Comparison of ENCODE assay signal across 22 cellular contexts in the genomic region with DNA sequence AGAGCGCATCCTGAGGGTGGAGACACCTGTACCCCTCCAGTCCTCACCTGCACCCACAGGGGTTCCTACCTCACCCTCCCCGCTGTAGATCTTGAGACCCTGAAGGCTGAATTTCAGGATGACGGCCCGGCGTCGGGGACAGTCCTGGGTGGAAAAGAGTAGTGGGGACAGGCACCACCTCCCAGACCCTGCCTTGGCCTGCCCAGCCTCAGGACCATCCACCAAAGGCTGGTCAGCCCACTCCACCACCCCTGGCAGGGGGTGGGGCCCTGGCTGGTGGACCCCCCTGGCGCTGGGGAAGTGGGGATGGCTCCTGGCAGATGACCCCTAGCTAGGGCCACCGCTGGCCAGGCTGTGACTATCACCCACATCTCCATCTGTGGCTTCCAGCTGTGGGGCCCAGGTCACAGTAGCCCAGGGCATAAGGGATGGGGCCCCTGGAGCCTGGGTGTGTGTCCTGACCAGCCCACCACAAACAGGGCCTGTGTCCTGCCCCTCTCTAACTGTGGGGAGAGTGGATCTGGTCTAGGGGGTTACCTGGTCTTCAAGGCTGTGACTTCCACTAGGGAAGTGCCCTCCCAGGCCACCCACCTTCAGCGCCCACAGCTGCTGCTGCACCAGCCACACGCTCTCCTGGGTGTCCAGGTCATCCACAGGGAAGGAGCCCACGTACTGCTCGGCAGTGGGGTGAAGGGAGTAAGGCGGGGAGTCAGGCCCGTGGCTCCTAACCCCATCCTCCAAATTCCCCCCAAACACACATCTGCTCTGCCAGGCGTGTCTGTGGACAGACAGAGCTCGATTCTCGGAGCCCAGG. TPM values are rescaled to one million over a fixed set of nuclear protein-coding genes. Genes with fewer than 3 reads are reported as not detected.
DNase-seq lines count a peak whose midpoint lies in the region; ATAC-seq, FAIRE-seq and TF ChIP-seq lines count a peak whose summit lies in the region.
"Had no signal": no experiment of that assay in that cellular context is flagged by ENCODE, and none has a peak within 500 bp of the region (broad histone marks: within the 10 kb centered on the region; RNA-seq: fewer than 3 reads in every experiment).

No MANE protein-coding gene starts in this region.

- H3K9me3 ChIP-seq in HUES48 (ENCODE audit: control insufficient read depth, insufficient read depth, low read length) = no peaks in the 10 kb centered on the region
- H3K9me3 ChIP-seq in H1 (ENCODE audit: insufficient read depth in 2 of 2, low read depth in 1 of 2, low read length in 1 of 2) = no peaks in the 10 kb centered on the region
- H3K9me3 ChIP-seq in ovary = no peaks in the 10 kb centered on the region
- no peaks in the 10 kb centered on the region for H3K9me3 ChIP-seq in esophagus squamous epithelium
- H3K9me3 ChIP-seq: Peyer's patch, tibial nerve had no signal

- no peaks in the 10 kb centered on the region; a peak in 1 of 4 replicates for H3K79me2 ChIP-seq in H1 (ENCODE audit: control insufficient read depth in 1 of 2, insufficient read depth in 2 of 2, low read length in 2 of 2)

- WGBS in H1 (ENCODE audit: extremely low coverage in 1 of 2, insufficient coverage in 1 of 2, insufficient read length in 1 of 2, insufficient replicate concordance in 2 of 2, low coverage in 1 of 2, low lambda C conversion rate in 2 of 2, missing lambda C conversion rate in 1 of 2), 2 experiments = 90% methylated on average over 17 of the region's 17 CpGs; no CpG with 5 or more reads in 1 of the 2 experiments
- 89 to 92% (median 91%) methylated on average over 17 of the region's 17 CpGs for WGBS in ovary, 3 donors
- WGBS in esophagus squamous epithelium, 2 donors = 90 to 94% methylated on average over 6 of the region's 17 CpGs

- peak overlapping the region; percentile 81 for H3K18ac ChIP-seq in H1 (ENCODE audit: extremely low read depth, low read length)

- H3K56ac ChIP-seq in H1 (replicated peaks; ENCODE audit: insufficient read length, low read depth, low read length) = no peak overlapping the region

- 0 out of 2 replicates have a peak overlapping the region, but pooled peaks have one; percentile 72 for H2BK20ac ChIP-seq in H1 (ENCODE audit: low read length)

- TF ChIP-seq EP300 in H1 (IDR thresholded peaks at IDR 0.05; ENCODE audit: borderline replicate concordance in 1 of 2, low read depth in 2 of 2, low read length in 2 of 2) (no peak), ovary (IDR thresholded peaks at IDR 0.05) (no peak)

- H3K4me3 ChIP-seq in HUES48 (ENCODE audit: low read depth, low read length) (0 out of 2 replicates have a peak overlapping the region, but pooled peaks have one; percentile 14), H1 (ENCODE audit: extremely low read depth in 1 of 4, insufficient read depth in 2 of 4, low read depth in 3 of 4, low read length in 4 of 4) (peak overlapping the region in 1 of 4 experiments; percentile 34; a peak in 1 of 8 replicates), ovary (no peak overlapping the region), esophagus squamous epithelium (no peak overlapping the region)
- H3K4me3 ChIP-seq: Peyer's patch, tibial nerve had no signal

- peak overlapping the region; percentile 78; the same call in 1 of the 2 replicates for H2BK5ac ChIP-seq in H1 (ENCODE audit: low read depth, low read length)

- no peak overlapping the region for H2AFZ ChIP-seq in H1 (ENCODE audit: low read length)

- H3K79me1 ChIP-seq in H1 (ENCODE audit: low read depth, low read length) = no peaks in the 10 kb centered on the region

- TF ChIP-seq RAD21 in H1 (IDR thresholded peaks at IDR 0.05 in 1 of 2, conservative IDR thresholded peaks at IDR 0.05 in 1 of 2; ENCODE audit: low read depth in 2 of 2, low read length in 2 of 2) = no peak

- POLR2A ChIA-PET in H1 (lab: Charles Lee; ENCODE audit: partially characterized antibody) = interaction anchor here (0.7 to 7.8 kb wide), 7 partner anchors 11 to 67 kb away, joined by 3 to 68 read pairs (median 4); partner anchors contain the start of gene KIF17

- no peaks in the 10 kb centered on the region for H3K36me3 ChIP-seq in HUES48 (ENCODE audit: control insufficient read depth, insufficient read depth, low read length)
- no peaks in the 10 kb centered on the region for H3K36me3 ChIP-seq in H1 (ENCODE audit: control insufficient read depth in 2 of 4, insufficient read depth in 4 of 4, low read length in 3 of 4)
- H3K36me3 ChIP-seq in ovary = no peaks in the 10 kb centered on the region
- H3K36me3 ChIP-seq in esophagus squamous epithelium = no peaks in the 10 kb centered on the region
- H3K36me3 ChIP-seq: Peyer's patch, tibial nerve, WERI-Rb-1 had no signal

- H3K4me2 ChIP-seq in H1 (ENCODE audit: insufficient read depth in 1 of 2, low read depth in 2 of 2, low read length in 2 of 2) = peak overlapping the region; percentile 51 to 63

- H3K9ac ChIP-seq in HUES48 (ENCODE audit: low read depth, low read length) (0 out of 2 replicates have a peak overlapping the region, but pooled peaks have one; percentile 21), H1 (replicated peaks in 1 of 4; ENCODE audit: extremely low read depth in 1 of 4, low read depth in 3 of 4, low read length in 3 of 4) (no peak overlapping the region)

- H3K4me1 ChIP-seq in HUES48 (ENCODE audit: control insufficient read depth, insufficient read depth, low read length) (peaks cover 24% of the 10 kb centered on the region), H1 (replicated peaks in 1 of 4; ENCODE audit: control insufficient read depth in 3 of 4, insufficient read depth in 4 of 4, low read length in 3 of 4) (peaks cover 0 to 39% (median 32%) of the 10 kb centered on the region in 4 experiments; a peak in 6 of 7 replicates), ovary (ENCODE audit: insufficient read depth) (no peaks in the 10 kb centered on the region), esophagus squamous epithelium (peaks cover 6 to 33% (median 9%) of the 10 kb centered on the region in 3 donors)

- H4K91ac ChIP-seq in H1 (replicated peaks; ENCODE audit: insufficient read length, low read length) = peak overlapping the region; percentile 98

- H2BK120ac ChIP-seq in H1 (replicated peaks; ENCODE audit: low read depth, low read length) = peak overlapping the region; percentile 13

- no peak overlapping the region for H3K14ac ChIP-seq in H1 (ENCODE audit: insufficient read length)

- H2AK5ac ChIP-seq in H1 (ENCODE audit: low read depth, low read length) = peak overlapping the region; percentile 56; the same call in 1 of the 2 replicates

- peaks cover 29% of the 10 kb centered on the region for H3K27me3 ChIP-seq in HUES48 (ENCODE audit: control insufficient read depth, insufficient read depth, low read length)
- H3K27me3 ChIP-seq in H1 (replicated peaks in 1 of 4; ENCODE audit: control insufficient read depth in 3 of 4, extremely low read depth in 1 of 4, insufficient read depth in 3 of 4, low read length in 3 of 4) = peaks cover 2 to 13% (median 10%) of the 10 kb centered on the region in 4 experiments
- H3K27me3 ChIP-seq in ovary = no peaks in the 10 kb centered on the region
- H3K27me3 ChIP-seq in esophagus squamous epithelium = peaks cover 0 to 47% (median 2%) of the 10 kb centered on the region in 4 donors

- TF ChIP-seq POLR2A in H1 (IDR thresholded peaks at IDR 0.05; ENCODE audit: control extremely low read depth in 1 of 2, low read depth in 2 of 2, low read length in 2 of 2) = no peak
- TF ChIP-seq POLR2A in ovary (IDR thresholded peaks at IDR 0.05) = no peak
- no peak for TF ChIP-seq POLR2A in esophagus squamous epithelium (IDR thresholded peaks at IDR 0.05)

- H4K5ac ChIP-seq in H1 (ENCODE audit: insufficient read length, low read depth, low read length) = peak overlapping the region; percentile 69

- peak overlapping the region; percentile 75 for H3K4ac ChIP-seq in H1 (replicated peaks; ENCODE audit: insufficient read length, low read depth, low read length)

- H2BK15ac ChIP-seq in H1 (ENCODE audit: low read length) = peak overlapping the region; percentile 95; the same call in 1 of the 2 replicates

- peak overlapping the region; percentile 78; the same call in 1 of the 2 replicates for H4K8ac ChIP-seq in H1 (ENCODE audit: extremely low read depth, insufficient read depth, low read length)

- FAIRE-seq in GM19239 (lab: Jason Lieb, UNC) = no peak
- FAIRE-seq in H1 (lab: Jason Lieb, UNC) = no peak
- FAIRE-seq: kidney had no signal

- peaks cover 0 to 3% of the 10 kb centered on the region in 2 experiments for H4K20me1 ChIP-seq in H1 (replicated peaks in 1 of 2; ENCODE audit: control insufficient read depth in 1 of 2, insufficient read depth in 2 of 2, low read length in 2 of 2)

- H3K23ac ChIP-seq in H1 (ENCODE audit: insufficient read length) = no peak overlapping the region

- H2BK12ac ChIP-seq in H1 (ENCODE audit: low read depth, low read length) = peak overlapping the region; percentile 89; the same call in 1 of the 2 replicates

- TF ChIP-seq CTCF in H1 (IDR thresholded peaks at IDR 0.05; ENCODE audit: control extremely low read depth in 1 of 3, insufficient read depth in 1 of 3, low read depth in 1 of 3, low read length in 3 of 3) = no peak
- no peak for TF ChIP-seq CTCF in ovary (IDR thresholded peaks at IDR 0.05)
- TF ChIP-seq CTCF in esophagus squamous epithelium (IDR thresholded peaks at IDR 0.05) = no peak

- CTCF ChIA-PET in H1 (lab: Charles Lee; ENCODE audit: partially characterized antibody) = interaction anchor here (0.7 to 8.9 kb wide), 9 partner anchors 9 to 179 kb away, joined by 3 to 82 read pairs (median 4); partner anchors contain the start of gene KIF17

- peaks cover 3% of the 10 kb centered on the region; the same call in 1 of the 2 replicates for H3K23me2 ChIP-seq in H1 (ENCODE audit: low read depth, low read length)

- intact Hi-C loops in ovary (cut with DNase I) (no loop called here), esophagus squamous epithelium (cut with DNase I) (no loop called here)

- ATAC-seq in HG02840 (IDR thresholded peaks at IDR 0.05; ENCODE audit: low FRiP score, unreplicated experiment) = no peak
- ATAC-seq: CD8-positive, alpha-beta T cell had no signal

- peak; percentile 9 for DNase-seq in GM19239 (ENCODE audit: insufficient read length, low spot score)
- DNase-seq in H1 (ENCODE audit: low read depth in 1 of 2, low spot score in 2 of 2) = no peak
- peak in 4 of 5 donors; percentile 5 to 25 (median 14) for DNase-seq in ovary
- no peak for DNase-seq in esophagus squamous epithelium (lab: John Stamatoyannopoulos, UW)
- DNase-seq in activated CD4-positive, CD25-positive, alpha-beta regulatory T cell treated with anti-CD3 and anti-CD28 coated beads, Interleukin-2, amount 50 U/mL, for 72 hours = no peak
- no peak for DNase-seq in globus pallidus (ENCODE audit: low spot score)
- DNase-seq: amniotic stem cell; GF-D8; hippocampal formation; kidney; NCI-H1092 treated with DMSO at 0.1 percent for 48 hours; NCI-H2029 treated with DMSO at 0.1 percent for 48 hours; NCI-H446; stimulated activated naive CD4-positive, alpha-beta T cell treated with Interleukin-2 at 50 U/mL for 16 hours had no signal

- H3K27ac ChIP-seq in HUES48 (ENCODE audit: low read depth, low read length) (no peak overlapping the region), H1 (ENCODE audit: low read depth, low read length) (no peak overlapping the region), ovary (no peak overlapping the region), esophagus squamous epithelium (no peak overlapping the region)
- H3K27ac ChIP-seq: Peyer's patch, tibial nerve, WERI-Rb-1 had no signal

RNA-seq across cellular contexts. Expression of gene SH2D5, which starts 5.4 kb away (rescaled TPM):
- 18.3 and 18.4 TPM in 2 replicates for total RNA-seq in H1 (2021; fragmentation: NEBNext Ultra II Directional; extraction: Animal tissue kit (Norgen Biotek cat#: 25700))
- 13.2 and 16.7 TPM in 2 replicates for polyA plus RNA-seq in H1 (2011; rRNA removed)
- 18.1 TPM for polyA plus RNA-seq in H1 (2011; cell fraction: cytosol; rRNA removed)
- polyA plus RNA-seq in H1 (2011; cell fraction: nucleus; rRNA removed) = 56.3 TPM
- 15.3 to 22.7 TPM (median 18.5 TPM) in 4 replicates for polyA plus RNA-seq in H1 (2012, experiment 1 of 2)
- polyA plus RNA-seq in H1 (2012, experiment 2 of 2) = 13.8 TPM
- polyA plus RNA-seq in H1 (2013, experiment 1 of 2) = 8.4 TPM
- 8.1 TPM for polyA plus RNA-seq in H1 (2013, experiment 2 of 2)
- 6.4 and 7.4 TPM in 2 replicates for polyA minus RNA-seq in H1 (2011; rRNA and poly(A)+ RNA removed)
- polyA minus RNA-seq in H1 (2011; cell fraction: cytosol; rRNA and poly(A)+ RNA removed) = 5.1 TPM
- polyA minus RNA-seq in H1 (2011; cell fraction: nucleus; rRNA and poly(A)+ RNA removed) = 9.6 TPM
- total RNA-seq in ovary = 1 to 10 TPM in 2 of 7 donors, under 1 TPM in 4, not detected in 1; 0.43 to 1.8 (median 0.77) TPM
- polyA plus RNA-seq in ovary = under 1 TPM; 0.15 TPM
- 1 to 10 TPM in 1 of 4 donors, under 1 TPM in 2, not detected in 1; 0.57 to 1.1 (median 0.79) TPM for total RNA-seq in esophagus squamous epithelium
- total RNA-seq: CD8-positive, alpha-beta T cell; Peyer's patch; tibial nerve had no signal

RNA-seq across cellular contexts. Expression of gene KIF17, which starts 9.3 kb away (rescaled TPM):
- total RNA-seq in H1 (2021; fragmentation: NEBNext Ultra II Directional; extraction: Animal tissue kit (Norgen Biotek cat#: 25700)) = 9.9 and 10.4 TPM in 2 replicates
- polyA plus RNA-seq in H1 (2011; rRNA removed) (6.9 and 10.5 TPM in 2 replicates), ovary (1 to 10 TPM in 1 of 2 donors, under 1 TPM in 1; 1.00 to 2.2 TPM)
- 9.7 TPM for polyA plus RNA-seq in H1 (2011; cell fraction: cytosol; rRNA removed)
- polyA plus RNA-seq in H1 (2011; cell fraction: nucleus; rRNA removed) = 14.6 TPM
- polyA plus RNA-seq in H1 (2012, experiment 1 of 2) = 6.2 to 10.5 TPM (median 8.5 TPM) in 4 replicates
- polyA plus RNA-seq in H1 (2012, experiment 2 of 2) = 5.9 TPM
- 7.4 TPM for polyA plus RNA-seq in H1 (2013, experiment 1 of 2)
- polyA plus RNA-seq in H1 (2013, experiment 2 of 2) = 6.7 TPM
- polyA minus RNA-seq in H1 (2011; rRNA and poly(A)+ RNA removed) = 8.8 and 14.3 TPM in 2 replicates
- 10.8 TPM for polyA minus RNA-seq in H1 (2011; cell fraction: cytosol; rRNA and poly(A)+ RNA removed)
- 11.0 TPM for polyA minus RNA-seq in H1 (2011; cell fraction: nucleus; rRNA and poly(A)+ RNA removed)
- total RNA-seq in ovary (1 to 10 TPM in 4 of 7 donors, under 1 TPM in 3; 0.56 to 6.2 (median 2.2) TPM), esophagus squamous epithelium (1 to 10 TPM in 1 of 4 donors, under 1 TPM in 2, not detected in 1; 0.57 to 1.9 (median 0.85) TPM)
- total RNA-seq: activated CD8-positive, alpha-beta memory T cell treated with anti-CD3 and anti-CD28 coated beads for 36 hours; CD8-positive, alpha-beta T cell; SK-MEL-5 had no signal

RNA-seq across cellular contexts. Expression of gene HP1BP3, which starts 60.0 kb away (rescaled TPM):
- 121 and 125 TPM in 2 replicates for total RNA-seq in H1 (2021; fragmentation: NEBNext Ultra II Directional; extraction: Animal tissue kit (Norgen Biotek cat#: 25700))
- polyA plus RNA-seq in H1 (2011; rRNA removed) = 47.4 and 47.6 TPM in 2 replicates
- polyA plus RNA-seq in H1 (2011; cell fraction: cytosol; rRNA removed) = 77.7 TPM
- polyA plus RNA-seq in H1 (2011; cell fraction: nucleus; rRNA removed) = 62.1 TPM
- 73.1 to 95.8 TPM (median 92.7 TPM) in 4 replicates for polyA plus RNA-seq in H1 (2012, experiment 1 of 2)
- polyA plus RNA-seq in H1 (2012, experiment 2 of 2) = 13.5 TPM
- polyA plus RNA-seq in H1 (2013, experiment 1 of 2) = 74.0 TPM
- 71.2 TPM for polyA plus RNA-seq in H1 (2013, experiment 2 of 2)
- 43.7 and 53.5 TPM in 2 replicates for polyA minus RNA-seq in H1 (2011; rRNA and poly(A)+ RNA removed)
- 42.9 TPM for polyA minus RNA-seq in H1 (2011; cell fraction: cytosol; rRNA and poly(A)+ RNA removed)
- 113 TPM for polyA minus RNA-seq in H1 (2011; cell fraction: nucleus; rRNA and poly(A)+ RNA removed)
- total RNA-seq in ovary = 100 to 1,000 TPM; 184 to 260 (median 211) TPM
- 100 to 1,000 TPM; 162 to 302 TPM for polyA plus RNA-seq in ovary
- 100 to 1,000 TPM in 3 of 4 donors, 10 to 100 TPM in 1; 81.4 to 225 (median 140) TPM for total RNA-seq in esophagus squamous epithelium

Comparison
In these comparisons a context has a peak if more than half of its experiments do, and no peak if none do; other contexts are left out.
1. DNase-seq: peak in GM19239 (single experiment) and ovary (4 of 5); none in H1 (0 of 2), esophagus squamous epithelium (single experiment), activated CD4-positive, CD25-positive, alpha-beta regulatory T cell treated with anti-CD3 and anti-CD28 coated beads, Interleukin-2, amount 50 U/mL, for 72 hours (single experiment) and globus pallidus (single experiment).